In the genomic region with DNA sequence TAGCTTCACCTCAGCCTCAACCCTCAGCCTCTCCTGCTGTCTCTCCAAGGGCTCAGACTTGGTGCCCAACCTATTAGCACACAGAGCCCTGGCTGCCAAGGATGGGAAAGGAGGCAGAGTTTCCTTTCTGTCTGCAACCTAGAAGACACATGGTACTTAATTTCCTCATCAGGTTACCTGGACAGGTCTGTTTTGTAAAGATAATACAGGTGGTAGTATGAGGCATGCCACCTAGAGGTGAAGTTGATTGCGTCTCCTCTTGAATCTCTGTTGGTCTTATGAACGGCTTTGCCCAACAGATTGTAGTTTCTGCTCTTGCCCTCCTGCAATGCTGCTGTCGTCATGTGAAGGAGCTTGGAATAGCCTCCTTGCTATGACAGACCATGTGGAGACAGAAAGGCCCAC, we compare ENCODE assay signal across 12 cellular contexts. TPM values are rescaled to one million over a fixed set of nuclear protein-coding genes. Genes with fewer than 3 reads are reported as not detected.
A peak's percentile ranks its signal among the peaks of the same experiment; 100 is the strongest.
DNase-seq lines count a peak whose midpoint lies in the region; ATAC-seq and TF ChIP-seq lines count a peak whose summit lies in the region.
"Had no signal": no experiment of that assay in that cellular context is flagged by ENCODE, and none has a peak within 500 bp of the region (broad histone marks: within the 10 kb centered on the region; RNA-seq: fewer than 3 reads in every experiment).

No MANE protein-coding gene starts in this region.

- intact Hi-C loops in heart left ventricle (cut with DNase I) (loop anchor here in 2 of 10 donors (10.0 kb wide), 1 partner anchor 51 kb away; the partner anchor contains the start of gene RNF103 (in 2 of the 2)), left cardiac atrium (cut with DNase I) (no loop called here), OCI-LY7 (cut with micrococcal nuclease; ENCODE audit: unreplicated experiment) (no loop called here), esophagus squamous epithelium (cut with DNase I) (no loop called here), transverse colon (cut with DNase I; ENCODE audit: low total_unique reads) (no loop called here)
- intact Hi-C loops in CD8-positive, alpha-beta T cell (cut with DNase I, micrococcal nuclease), result loop anchor here in 1 of 2 experiments (1.0 kb wide), 1 partner anchor 157 kb away; no protein-coding TSS in a partner anchor

- no peaks in the 10 kb centered on the region for H4K20me1 ChIP-seq in OCI-LY7 (ENCODE audit: insufficient read depth, low read length)

- peak overlapping the region in 8 of 12 donors; percentile 1 to 69 (median 56) for H3K27ac ChIP-seq in heart left ventricle
- H3K27ac ChIP-seq in OCI-LY7 (ENCODE audit: low read depth, low read length, poor library complexity, severe bottlenecking), result no peak overlapping the region
- no peak overlapping the region for H3K27ac ChIP-seq in esophagus squamous epithelium
- H3K27ac ChIP-seq in transverse colon, result peak overlapping the region in 3 of 4 donors; percentile 20 to 45 (median 44)
- no peak overlapping the region for H3K27ac ChIP-seq in CD8-positive, alpha-beta T cell (ENCODE audit: low read depth, low read length)
- H3K27ac ChIP-seq: HL-60 had no signal

- ATAC-seq in heart left ventricle (no peak), left cardiac atrium (no peak), GM18520 (IDR thresholded peaks at IDR 0.05; ENCODE audit: unreplicated experiment) (no peak)
- ATAC-seq in CD8-positive, alpha-beta T cell, result no peak
- ATAC-seq: activated T-cell treated with anti-CD3 and anti-CD28 coated beads, Interleukin-2, amount 50 U/mL, for 72 hours had no signal

- no peaks in the 10 kb centered on the region for H3K27me3 ChIP-seq in heart left ventricle
- H3K27me3 ChIP-seq in esophagus squamous epithelium, result no peaks in the 10 kb centered on the region
- no peaks in the 10 kb centered on the region for H3K27me3 ChIP-seq in transverse colon
- no peaks in the 10 kb centered on the region for H3K27me3 ChIP-seq in CD8-positive, alpha-beta T cell (ENCODE audit: insufficient read depth, low read length)

- H3K4me3 ChIP-seq in heart left ventricle, result no peak overlapping the region
- H3K4me3 ChIP-seq in OCI-LY7 (ENCODE audit: low read depth, low read length, poor library complexity, severe bottlenecking), result no peak overlapping the region
- no peak overlapping the region for H3K4me3 ChIP-seq in esophagus squamous epithelium
- no peak overlapping the region for H3K4me3 ChIP-seq in transverse colon
- no peak overlapping the region for H3K4me3 ChIP-seq in CD8-positive, alpha-beta T cell (ENCODE audit: low read depth, low read length)

- no peak for TF ChIP-seq POLR2A in heart left ventricle (IDR thresholded peaks at IDR 0.05)
- no peak for TF ChIP-seq POLR2A in esophagus squamous epithelium (IDR thresholded peaks at IDR 0.05)
- TF ChIP-seq POLR2A in transverse colon (IDR thresholded peaks at IDR 0.05), result no peak

- CTCF ChIA-PET in OCI-LY7 (lab: Charles Lee; ENCODE audit: unreplicated experiment), result no interaction called here
- CTCF ChIA-PET in CD8-positive, alpha-beta T cell (lab: Charles Lee), result interaction anchor here (0.7 to 2.6 kb wide), 5 partner anchors 16 to 208 kb away, joined by 3 to 21 read pairs (median 6); no protein-coding TSS in a partner anchor

- no peaks in the 10 kb centered on the region for H3K36me3 Mint-ChIP-seq in CD8-positive, alpha-beta T cell

- H3K4me1 ChIP-seq in heart left ventricle (peaks cover 0 to 29% (median 9%) of the 10 kb centered on the region in 12 donors), OCI-LY7 (ENCODE audit: insufficient read depth, low read length, poor library complexity, severe bottlenecking) (no peaks in the 10 kb centered on the region), esophagus squamous epithelium (peaks cover 0 to 3% (median 3%) of the 10 kb centered on the region in 3 donors), transverse colon (peaks cover 8 to 20% (median 14%) of the 10 kb centered on the region in 4 donors)
- H3K4me1 ChIP-seq in CD8-positive, alpha-beta T cell (ENCODE audit: insufficient read depth, low read length), result no peaks in the 10 kb centered on the region

- BruUV-seq in OCI-LY7 (replicated peaks; lab: Mats Ljungman, UMichigan), result no TSS peak

- DNase-seq in heart left ventricle (no peak), left cardiac atrium (no peak), OCI-LY7 (ENCODE audit: low spot score) (peak; percentile 13), esophagus squamous epithelium (lab: John Stamatoyannopoulos, UW) (no peak), transverse colon (peak; percentile 27), NCI-H2107 (lab: John Stamatoyannopoulos, UW) (no peak)
- DNase-seq in CD8-positive, alpha-beta T cell, result no peak
- DNase-seq: activated T-cell treated with anti-CD3 and anti-CD28 coated beads, Interleukin-2, amount 50 U/mL, for 72 hours; NCI-H1417 treated with DMSO at 0.1 percent for 48 hours; occipital lobe had no signal

- no peaks in the 10 kb centered on the region for H3K79me2 ChIP-seq in OCI-LY7 (ENCODE audit: insufficient read depth, low read depth, low read length)

- in situ Hi-C loops in transverse colon (cut with MboI; ENCODE audit: low pct_ligation_motif_present in 1 of 4, low pct_unique_long_range_greater_than_20kb in 1 of 4, low sequenced_read_pairs in 3 of 4), result loop anchor here in 1 of 4 donors (25.0 kb wide), 1 partner anchor 113 kb away; the partner anchor contains the start of gene CHMP3

- H3K9me2 ChIP-seq in OCI-LY7 (ENCODE audit: insufficient read depth, low read length), result no peaks in the 10 kb centered on the region

- no peaks in the 10 kb centered on the region for H3K9me3 Mint-ChIP-seq in CD8-positive, alpha-beta T cell
- H3K9me3 Mint-ChIP-seq: activated T-cell treated with anti-CD3 and anti-CD28 coated beads, Interleukin-2, amount 50 U/mL, for 72 hours had no signal

- peak in 1 of 12 donors; percentile 8 for TF ChIP-seq CTCF in heart left ventricle (IDR thresholded peaks at IDR 0.05)
- peak; percentile 65 for TF ChIP-seq CTCF in OCI-LY7 (conservative IDR thresholded peaks at IDR 0.05; ENCODE audit: low read length)
- TF ChIP-seq CTCF in esophagus squamous epithelium (IDR thresholded peaks at IDR 0.05), result peak in 5 of 6 experiments; percentile 14 to 48 (median 24)
- peak; percentile 33 to 54 (median 38) for TF ChIP-seq CTCF in transverse colon (IDR thresholded peaks at IDR 0.05)
- TF ChIP-seq CTCF in CD8-positive, alpha-beta T cell (IDR thresholded peaks at IDR 0.05), result no peak

- POLR2A ChIA-PET in OCI-LY7 (lab: Charles Lee), result no interaction called here
- POLR2A ChIA-PET in CD8-positive, alpha-beta T cell (lab: Charles Lee), result no interaction called here

- H3K36me3 ChIP-seq in heart left ventricle, result no peaks in the 10 kb centered on the region
- H3K36me3 ChIP-seq in OCI-LY7 (ENCODE audit: insufficient read depth, low read length), result no peaks in the 10 kb centered on the region
- H3K36me3 ChIP-seq in esophagus squamous epithelium, result no peaks in the 10 kb centered on the region
- H3K36me3 ChIP-seq in transverse colon, result no peaks in the 10 kb centered on the region
- no peaks in the 10 kb centered on the region for H3K36me3 ChIP-seq in CD8-positive, alpha-beta T cell (ENCODE audit: insufficient read depth, low read length)

- H3K4me3 Mint-ChIP-seq in CD8-positive, alpha-beta T cell, result no peak overlapping the region
- H3K4me3 Mint-ChIP-seq: activated T-cell treated with anti-CD3 and anti-CD28 coated beads, Interleukin-2, amount 50 U/mL, for 72 hours had no signal

- H3K4me1 Mint-ChIP-seq in CD8-positive, alpha-beta T cell (ENCODE audit: low read depth), result no peaks in the 10 kb centered on the region

- H3K9me3 ChIP-seq in heart left ventricle (peaks cover 0 to 4% (median 0%) of the 10 kb centered on the region in 12 donors), OCI-LY7 (ENCODE audit: low read length) (no peaks in the 10 kb centered on the region), esophagus squamous epithelium (no peaks in the 10 kb centered on the region), transverse colon (no peaks in the 10 kb centered on the region)
- H3K9me3 ChIP-seq in CD8-positive, alpha-beta T cell (ENCODE audit: low read length), result no peaks in the 10 kb centered on the region

- no peak for TF ChIP-seq EP300 in transverse colon (IDR thresholded peaks at IDR 0.05; ENCODE audit: low read depth)

- no peak overlapping the region for H3K27ac Mint-ChIP-seq in CD8-positive, alpha-beta T cell
- H3K27ac Mint-ChIP-seq: activated T-cell treated with anti-CD3 and anti-CD28 coated beads, Interleukin-2, amount 50 U/mL, for 72 hours had no signal

- H2AFZ ChIP-seq in OCI-LY7 (ENCODE audit: low read length), result no peak overlapping the region

- H3K27me3 Mint-ChIP-seq in CD8-positive, alpha-beta T cell (ENCODE audit: low read depth), result no peaks in the 10 kb centered on the region

- WGBS in heart left ventricle, 4 donors, result 74 to 88% (median 83%) methylated on average over 3 of the region's 3 CpGs
- WGBS in esophagus squamous epithelium, 2 donors, result 64 to 69% methylated on average over 2 to 3 of the region's 3 CpGs
- WGBS in transverse colon (ENCODE audit: low coverage in 1 of 2), 2 donors, result 62% methylated on average over 3 of the region's 3 CpGs; no CpG with 5 or more reads in 1 of the 2 donors

- no peak overlapping the region for H3K4me2 ChIP-seq in OCI-LY7 (ENCODE audit: low read length)

RNA-seq across cellular contexts. Expression of gene RMND5A, which starts 44.5 kb away (rescaled TPM):
- 100 to 1,000 TPM in 4 of 9 donors, 10 to 100 TPM in 5; 56.2 to 148 (median 91.7) TPM for total RNA-seq in heart left ventricle
- 10 to 100 TPM; 29.9 to 62.6 TPM for polyA plus RNA-seq in heart left ventricle
- 10 to 100 TPM; 50.0 to 61.9 TPM for total RNA-seq in left cardiac atrium
- 55.2 and 60.6 TPM in 2 replicates for total RNA-seq in OCI-LY7 (2014; rRNA removed; shearing (Covaris generic))
- 62.7 and 73.7 TPM in 2 replicates for total RNA-seq in OCI-LY7 (2022)
- 10 to 100 TPM; 36.0 to 65.4 (median 48.7) TPM for total RNA-seq in esophagus squamous epithelium
- 10 to 100 TPM; 58.1 to 94.8 (median 72.4) TPM for total RNA-seq in transverse colon
- 10 to 100 TPM; 47.1 to 53.6 TPM for total RNA-seq in CD8-positive, alpha-beta T cell

RNA-seq across cellular contexts. Expression of gene RNF103, which starts 51.9 kb away (rescaled TPM):
- total RNA-seq in heart left ventricle (10 to 100 TPM; 37.9 to 75.4 (median 55.3) TPM), left cardiac atrium (10 to 100 TPM; 32.2 to 43.9 TPM), OCI-LY7 (2022) (17.2 and 18.4 TPM in 2 replicates), esophagus squamous epithelium (10 to 100 TPM; 15.6 to 28.8 (median 18.8) TPM), transverse colon (100 to 1,000 TPM in 2 of 4 donors, 10 to 100 TPM in 2; 47.0 to 114 (median 103) TPM)
- polyA plus RNA-seq in heart left ventricle, result 10 to 100 TPM; 28.8 to 50.2 TPM
- 11.8 and 12.9 TPM in 2 replicates for total RNA-seq in OCI-LY7 (2014; rRNA removed; shearing (Covaris generic))
- 100 to 1,000 TPM; 118 to 120 TPM for total RNA-seq in CD8-positive, alpha-beta T cell

Comparison
In these comparisons a context has a peak if more than half of its experiments do, and no peak if none do; other contexts are left out.
1. DNase-seq: peak in OCI-LY7 (single experiment) and transverse colon (single experiment); none in heart left ventricle (0 of 5), left cardiac atrium (single experiment), esophagus squamous epithelium (single experiment), NCI-H2107 (single experiment) and CD8-positive, alpha-beta T cell (0 of 7).
2. H3K27ac ChIP-seq: peak in heart left ventricle (8 of 12) and transverse colon (3 of 4); none in OCI-LY7 (single experiment), esophagus squamous epithelium (0 of 4) and CD8-positive, alpha-beta T cell (single experiment).